ENCODE assay signal across 10 cellular contexts in the genomic region with DNA sequence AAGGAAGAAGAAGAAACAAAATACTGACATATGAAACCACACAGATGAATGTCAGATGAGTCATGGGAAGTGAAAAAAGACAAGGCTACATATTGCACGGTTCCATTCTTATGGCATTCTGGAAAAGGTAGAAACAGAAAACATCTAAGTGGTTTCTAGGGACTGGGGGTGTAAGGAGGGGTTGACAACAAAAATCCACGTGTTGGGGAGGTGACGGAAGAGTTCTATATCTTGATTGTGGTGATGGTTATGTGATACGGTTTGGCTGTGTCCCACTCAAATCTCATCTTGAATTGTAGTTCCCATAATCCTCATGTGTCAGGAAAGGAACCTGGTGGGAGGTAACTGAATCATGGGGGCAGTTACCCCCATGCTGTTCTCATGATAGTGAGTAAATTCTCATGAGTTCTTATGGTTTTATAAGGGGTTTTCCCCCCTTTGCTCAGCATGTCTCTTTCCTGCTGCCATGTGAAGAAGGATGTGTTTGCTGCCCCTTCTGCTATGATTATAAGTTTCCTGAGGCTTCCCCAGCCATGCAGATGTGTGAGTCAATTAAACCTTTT. TPM values are rescaled to one million over a fixed set of nuclear protein-coding genes. Genes with fewer than 3 reads are reported as not detected.
DNase-seq lines count a peak whose midpoint lies in the region; ATAC-seq and TF ChIP-seq lines count a peak whose summit lies in the region.
"Had no signal": no experiment of that assay in that cellular context is flagged by ENCODE, and none has a peak within 500 bp of the region (broad histone marks: within the 10 kb centered on the region; RNA-seq: fewer than 3 reads in every experiment).

No MANE protein-coding gene starts in this region.

- H3K27me3 Mint-ChIP-seq in activated CD4-positive, alpha-beta T cell treated with anti-CD3 and anti-CD28 coated beads, Interleukin-2, amount 10 ng/mL, durations not matched to agents 7 days and 5 days: peaks cover 2% of the 10 kb centered on the region
- no peaks in the 10 kb centered on the region for H3K27me3 Mint-ChIP-seq in Caco-2 (ENCODE audit: insufficient read depth, unreplicated experiment)

- H3K4me3 ChIP-seq in ACC112 (ENCODE audit: low read depth, low read length) (no peak overlapping the region), HFF-Myc (replicated peaks; ENCODE audit: low read depth, low read length) (no peak overlapping the region), Caco-2 (ENCODE audit: low read depth, low read length) (no peak overlapping the region)

- CTCF ChIA-PET in activated CD4-positive, alpha-beta T cell treated with anti-CD3 and anti-CD28 coated beads, Interleukin-2, amount 10 ng/mL, durations not matched to agents 7 days and 5 days (lab: Charles Lee): interaction anchor here (0.7 kb wide), 1 partner anchor 11 kb away, joined by 3 read pairs; no protein-coding TSS in a partner anchor
- CTCF ChIA-PET in Caco-2 (lab: Charles Lee): no interaction called here

- TF ChIP-seq CTCF in HFF-Myc (IDR thresholded peaks at IDR 0.05; ENCODE audit: low read depth, low read length, missing control alignments) (no peak), Caco-2 (IDR thresholded peaks at IDR 0.05; ENCODE audit: insufficient read depth in 1 of 2, low read depth in 1 of 2, low read length in 1 of 2, severe bottlenecking in 1 of 2, unreplicated experiment in 1 of 2) (no peak)

- no peaks in the 10 kb centered on the region for H3K27me3 ChIP-seq in ACC112 (ENCODE audit: insufficient read depth, low read length)
- H3K27me3 ChIP-seq in Caco-2 (replicated peaks; ENCODE audit: control insufficient read depth, insufficient read depth, low read length): no peaks in the 10 kb centered on the region

- ATAC-seq in GM18868 (IDR thresholded peaks at IDR 0.05; ENCODE audit: unreplicated experiment) (no peak), Right ventricle myocardium superior (ENCODE audit: poor library complexity) (no peak)

- DNase-seq in HFF-Myc (ENCODE audit: extremely low read depth, low read depth) (peak; percentile 90), glomerular visceral epithelial cell (ENCODE audit: extremely low spot score) (peak; percentile 79), Caco-2 (no peak), DMS153 treated with DMSO at 0.1 percent for 48 hours (lab: John Stamatoyannopoulos, UW; ENCODE audit: unreplicated experiment) (no peak), Right ventricle myocardium superior (no peak)
- DNase-seq in activated CD4-positive, alpha-beta T cell treated with anti-CD3 and anti-CD28 coated beads, Interleukin-2, amount 10 ng/mL, durations not matched to agents 7 days and 5 days: peak; percentile 23
- DNase-seq: effector CD8-positive, alpha-beta T cell; NCI-H1436 had no signal

- H3K4me1 ChIP-seq in ACC112 (ENCODE audit: control insufficient read depth, insufficient read depth, low read length, unreplicated experiment) (peaks cover 6% of the 10 kb centered on the region), Caco-2 (peaks cover 7% of the 10 kb centered on the region; the same call in 1 of the 2 replicates)

- H3K9me3 ChIP-seq in Caco-2: no peaks in the 10 kb centered on the region

- H3K79me2 ChIP-seq in ACC112 (ENCODE audit: control insufficient read depth, insufficient read depth, low read length, unreplicated experiment): peaks cover 3% of the 10 kb centered on the region

- H3K4me3 Mint-ChIP-seq in activated CD4-positive, alpha-beta T cell treated with anti-CD3 and anti-CD28 coated beads, Interleukin-2, amount 10 ng/mL, durations not matched to agents 7 days and 5 days: no peak overlapping the region
- no peak overlapping the region for H3K4me3 Mint-ChIP-seq in Caco-2 (ENCODE audit: unreplicated experiment)

- H3K36me3 Mint-ChIP-seq in activated CD4-positive, alpha-beta T cell treated with anti-CD3 and anti-CD28 coated beads, Interleukin-2, amount 10 ng/mL, durations not matched to agents 7 days and 5 days (ENCODE audit: low read depth): peaks cover 17% of the 10 kb centered on the region
- H3K36me3 Mint-ChIP-seq in Caco-2 (ENCODE audit: insufficient read depth, unreplicated experiment): peaks cover 62% of the 10 kb centered on the region

- no peak overlapping the region for H2AFZ ChIP-seq in ACC112 (ENCODE audit: low read length, unreplicated experiment)

- peaks cover 11% of the 10 kb centered on the region for H3K4me1 Mint-ChIP-seq in activated CD4-positive, alpha-beta T cell treated with anti-CD3 and anti-CD28 coated beads, Interleukin-2, amount 10 ng/mL, durations not matched to agents 7 days and 5 days
- peaks cover 10% of the 10 kb centered on the region for H3K4me1 Mint-ChIP-seq in Caco-2 (ENCODE audit: low read depth, unreplicated experiment)

- no peak overlapping the region for H3K27ac Mint-ChIP-seq in activated CD4-positive, alpha-beta T cell treated with anti-CD3 and anti-CD28 coated beads, Interleukin-2, amount 10 ng/mL, durations not matched to agents 7 days and 5 days
- H3K27ac Mint-ChIP-seq in Caco-2 (ENCODE audit: unreplicated experiment): no peak overlapping the region

- BruUV-seq in Caco-2 (replicated peaks; lab: Mats Ljungman, UMichigan): no TSS peak

- peak overlapping the region; percentile 84 for H3K27ac ChIP-seq in ACC112 (ENCODE audit: low read depth, low read length)

- peaks cover 13% of the 10 kb centered on the region for H3K9me3 Mint-ChIP-seq in activated CD4-positive, alpha-beta T cell treated with anti-CD3 and anti-CD28 coated beads, Interleukin-2, amount 10 ng/mL, durations not matched to agents 7 days and 5 days
- no peaks in the 10 kb centered on the region for H3K9me3 Mint-ChIP-seq in Caco-2 (ENCODE audit: unreplicated experiment)

- H3K36me3 ChIP-seq in ACC112 (ENCODE audit: insufficient read depth, low read length) (no peaks in the 10 kb centered on the region), Caco-2 (ENCODE audit: control insufficient read depth, insufficient read depth, low read length) (no peaks in the 10 kb centered on the region; the same call in 1 of the 2 replicates)

- POLR2A ChIA-PET in activated CD4-positive, alpha-beta T cell treated with anti-CD3 and anti-CD28 coated beads, Interleukin-2, amount 10 ng/mL, durations not matched to agents 7 days and 5 days (lab: Charles Lee): no interaction called here
- POLR2A ChIA-PET in Caco-2 (lab: Charles Lee): no interaction called here

- intact Hi-C loops in Caco-2 (cut with micrococcal nuclease; ENCODE audit: unreplicated experiment) (no loop called here), Right ventricle myocardium superior (cut with DNase I) (loop anchor here (10.0 kb wide), 1 partner anchor 171 kb away; no protein-coding TSS in a partner anchor)

RNA-seq across cellular contexts. Expression of gene ARFGAP3, which starts 6.4 kb away (rescaled TPM):
- total RNA-seq in activated CD4-positive, alpha-beta T cell treated with anti-CD3 and anti-CD28 coated beads, Interleukin-2, amount 10 ng/mL, durations not matched to agents 7 days and 5 days: 10 to 100 TPM; 23.9 to 25.5 TPM
- total RNA-seq in Caco-2 (2022) (32.1 and 37.4 TPM in 2 replicates), Right ventricle myocardium superior (22.4 TPM)

Comparison
In these comparisons a context has a peak if more than half of its experiments do, and no peak if none do; other contexts are left out.
1. DNase-seq: peak in HFF-Myc (single experiment), activated CD4-positive, alpha-beta T cell treated with anti-CD3 and anti-CD28 coated beads, Interleukin-2, amount 10 ng/mL, durations not matched to agents 7 days and 5 days (single experiment) and glomerular visceral epithelial cell (single experiment); none in Caco-2 (0 of 2), DMS153 treated with DMSO at 0.1 percent for 48 hours (single experiment) and Right ventricle myocardium superior (single experiment).